ENCODE assay signal across 1 cellular context in genomic region chr4:182806259-182807252, GRCh38.
TF ChIP-seq lines count a peak whose summit lies in the region.

No MANE protein-coding gene starts in this region.

TF ChIP-seq in K562, 482 proteins besides CTCF, POLR2A, EP300 and RAD21 (continued from another document):
- TF ChIP-seq UBTF (IDR thresholded peaks at IDR 0.05; ENCODE audit: borderline replicate concordance in 1 of 2, low read depth in 2 of 2, low read length in 2 of 2) (peak in 1 of 2 experiments; percentile 54; a peak in 1 of 4 replicates), ZNF133 (CRISPR knock-in tag; IDR thresholded peaks at IDR 0.05) (no peak), HNRNPL (IDR thresholded peaks at IDR 0.05; ENCODE audit: low read depth, low read length) (no peak), ZFP1 (CRISPR knock-in tag; IDR thresholded peaks at IDR 0.05) (no peak), ZNF764 (CRISPR knock-in tag; IDR thresholded peaks at IDR 0.05; ENCODE audit: low read depth) (no peak), SMC3 (conservative IDR thresholded peaks at IDR 0.05; ENCODE audit: insufficient read depth, low read depth, low read length) (peak; percentile 68), SAFB (IDR thresholded peaks at IDR 0.05; ENCODE audit: borderline replicate concordance, low read depth, low read length) (no peak), GATAD2A (IDR thresholded peaks at IDR 0.05) (0 out of 2 replicates have a peak, but pooled peaks have one; percentile 19), ZBTB7A (IDR thresholded peaks at IDR 0.05; ENCODE audit: borderline replicate concordance, control insufficient read depth, low read depth, low read length) (peak; percentile 98), SRSF7 (optimal IDR thresholded peaks at IDR 0.05; ENCODE audit: low read depth, low read length) (no peak), CTCFL (IDR thresholded peaks at IDR 0.05; ENCODE audit: borderline replicate concordance, insufficient read depth, low read depth, low read length, poor library complexity, severe bottlenecking) (peak; percentile 46), MYC (IDR thresholded peaks at IDR 0.05; ENCODE audit: low read depth, low read length) (0 out of 2 replicates have a peak, but pooled peaks have one; percentile 25), MYC (CRISPR knock-in tag; IDR thresholded peaks at IDR 0.05; ENCODE audit: borderline replicate concordance, low read depth) (no peak), STAG1 (CRISPR knock-in tag; IDR thresholded peaks at IDR 0.05; ENCODE audit: borderline replicate concordance) (peak; percentile 77; the same call in 1 of the 2 replicates), BDP1 (IDR thresholded peaks at IDR 0.05; ENCODE audit: insufficient read depth, insufficient read length) (no peak), YY1 (IDR thresholded peaks at IDR 0.05; ENCODE audit: borderline replicate concordance in 1 of 3, control insufficient read depth in 1 of 3, extremely low read depth in 1 of 3, insufficient read depth in 3 of 3, insufficient read length in 1 of 3, insufficient replicate concordance in 2 of 3, low read depth in 1 of 3, low read length in 2 of 3) (peak in 2 of 3 experiments; percentile 14 to 29), DEAF1 (CRISPR knock-in tag; IDR thresholded peaks at IDR 0.05) (peak; percentile 57), GABPB1 (CRISPR knock-in tag; IDR thresholded peaks at IDR 0.05) (peak; percentile 24; the same call in 1 of the 2 replicates), MEF2A (IDR thresholded peaks at IDR 0.05; ENCODE audit: control insufficient read depth, low read depth, low read length) (no peak), NFIC (IDR thresholded peaks at IDR 0.05) (peak; percentile 47; the same call in 1 of the 2 replicates), RB1 (IDR thresholded peaks at IDR 0.05; ENCODE audit: low read depth) (peak; percentile 66), AFF4 (CRISPR knock-in tag; IDR thresholded peaks at IDR 0.05) (no peak), CC2D1A (IDR thresholded peaks at IDR 0.05) (0 out of 2 replicates have a peak, but pooled peaks have one; percentile 62)
